ENCODE assay signal across 8 cellular contexts in the genomic region with DNA sequence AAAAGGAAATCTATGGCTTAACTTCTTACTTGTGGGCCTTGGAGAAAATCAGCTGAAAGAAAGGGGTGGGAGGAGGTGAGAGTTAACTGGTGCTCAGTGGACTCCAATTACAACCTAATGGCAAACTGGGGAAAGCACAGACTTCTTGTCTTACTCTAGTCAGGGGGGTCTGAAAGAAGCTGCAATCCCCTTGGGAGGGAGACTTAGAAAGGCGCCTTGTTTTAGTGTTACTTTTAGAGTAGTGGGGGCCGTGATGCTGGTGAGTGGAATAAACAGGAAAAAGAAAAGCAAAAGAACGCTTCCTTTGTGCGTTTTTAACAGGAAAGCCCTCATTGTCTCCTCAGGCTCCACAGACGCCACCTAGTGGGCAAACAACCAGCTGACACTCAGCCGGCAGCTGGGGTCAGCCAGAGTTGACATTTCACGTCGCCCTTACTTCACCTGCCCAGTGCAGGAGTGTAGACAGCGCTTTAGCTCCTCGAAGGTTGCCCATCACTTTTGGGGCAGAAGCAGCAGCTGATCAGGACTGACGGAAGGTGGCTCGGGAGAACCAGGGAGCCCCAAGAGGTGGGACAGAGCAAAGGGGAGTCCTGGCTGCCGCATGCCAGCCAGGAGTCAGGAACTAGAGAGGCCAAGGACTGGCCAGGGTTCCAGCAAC. TPM values are rescaled to one million over a fixed set of nuclear protein-coding genes. Genes with fewer than 3 reads are reported as not detected.
DNase-seq lines count a peak whose midpoint lies in the region; ATAC-seq, FAIRE-seq and TF ChIP-seq lines count a peak whose summit lies in the region.

No MANE protein-coding gene starts in this region.

- H3K27me3 Mint-ChIP-seq in GM23338 (ENCODE audit: insufficient read depth, low read depth, poor library complexity) = no peaks in the 10 kb centered on the region
- peaks cover 8% of the 10 kb centered on the region for H3K27me3 Mint-ChIP-seq in activated naive CD8-positive, alpha-beta T cell treated with anti-CD3 and anti-CD28 coated beads, Interleukin-2, amount 10 ng/mL, durations not matched to agents 7 days and 5 days

- H3K4me3 ChIP-seq in GM23338 = 0 out of 2 replicates have a peak overlapping the region, but pooled peaks have one; percentile 10
- H3K4me3 ChIP-seq in heart left ventricle = peak overlapping the region in 5 of 12 donors; percentile 33 to 41 (median 40)
- no peak overlapping the region for H3K4me3 ChIP-seq in prostate gland

- peak; percentile 98 for ATAC-seq in GM23338
- ATAC-seq in activated naive CD8-positive, alpha-beta T cell treated with anti-CD3 and anti-CD28 coated beads, Interleukin-2, amount 10 ng/mL, durations not matched to agents 7 days and 5 days (ENCODE audit: low read depth) = peak; percentile 98
- ATAC-seq in heart left ventricle = peak; percentile 64 to 90 (median 85)

- H3K36me3 Mint-ChIP-seq in GM23338 (ENCODE audit: low read depth) = no peaks in the 10 kb centered on the region
- H3K36me3 Mint-ChIP-seq in activated naive CD8-positive, alpha-beta T cell treated with anti-CD3 and anti-CD28 coated beads, Interleukin-2, amount 10 ng/mL, durations not matched to agents 7 days and 5 days = no peaks in the 10 kb centered on the region

- peak overlapping the region; percentile 38 for H2AFZ ChIP-seq in GM23338

- H3K4me2 ChIP-seq in GM23338 = peak overlapping the region; percentile 35; the same call in 1 of the 2 replicates

- FAIRE-seq in urothelium cell line (lab: Jason Lieb, UNC) = peak; percentile 72

- peak; percentile 92 for TF ChIP-seq CTCF in GM23338 (conservative IDR thresholded peaks at IDR 0.05; ENCODE audit: low read depth in 2 of 2)
- peak; percentile 75 to 92 (median 85) for TF ChIP-seq CTCF in heart left ventricle (IDR thresholded peaks at IDR 0.05)
- TF ChIP-seq CTCF in prostate gland (IDR thresholded peaks at IDR 0.05) = peak in 3 of 4 experiments; percentile 60 to 75 (median 73)

- WGBS in heart left ventricle, 4 donors = 16 to 26% (median 18%) methylated on average over 12 to 13 of the region's 13 CpGs
- 22% methylated on average over 13 of the region's 13 CpGs for WGBS in prostate gland

- peak overlapping the region; percentile 60 for H3K4me3 Mint-ChIP-seq in GM23338
- H3K4me3 Mint-ChIP-seq in activated naive CD8-positive, alpha-beta T cell treated with anti-CD3 and anti-CD28 coated beads, Interleukin-2, amount 10 ng/mL, durations not matched to agents 7 days and 5 days = peak overlapping the region; percentile 83

- no peaks in the 10 kb centered on the region for H4K20me1 ChIP-seq in GM23338 (replicated peaks; ENCODE audit: insufficient read depth)

- TF ChIP-seq POLR2A in heart left ventricle (IDR thresholded peaks at IDR 0.05) (no peak), prostate gland (IDR thresholded peaks at IDR 0.05) (no peak)

- H3K36me3 ChIP-seq in GM23338 (ENCODE audit: insufficient read depth) (no peaks in the 10 kb centered on the region), heart left ventricle (no peaks in the 10 kb centered on the region), prostate gland (no peaks in the 10 kb centered on the region)

- H3K27me3 ChIP-seq in GM23338 (ENCODE audit: insufficient read depth) (no peaks in the 10 kb centered on the region), heart left ventricle (peaks cover 0 to 8% (median 0%) of the 10 kb centered on the region in 9 donors), prostate gland (replicated peaks; ENCODE audit: insufficient read depth) (no peaks in the 10 kb centered on the region)

- H3K79me2 ChIP-seq in GM23338 (replicated peaks; ENCODE audit: insufficient read depth) = no peaks in the 10 kb centered on the region

- POLR2A ChIA-PET in activated naive CD8-positive, alpha-beta T cell treated with anti-CD3 and anti-CD28 coated beads, Interleukin-2, amount 10 ng/mL, durations not matched to agents 7 days and 5 days (lab: Charles Lee) = interaction anchor here (1.1 kb wide), 2 partner anchors 10 to 51 kb away, joined by 3 to 4 read pairs; no protein-coding TSS in a partner anchor

- no peaks in the 10 kb centered on the region for H3F3A ChIP-seq in GM23338 (replicated peaks; ENCODE audit: low read depth)

- H3K9me2 ChIP-seq in GM23338 (ENCODE audit: insufficient read depth) = no peaks in the 10 kb centered on the region

- H3K9me3 Mint-ChIP-seq in GM23338 = no peaks in the 10 kb centered on the region
- H3K9me3 Mint-ChIP-seq in activated naive CD8-positive, alpha-beta T cell treated with anti-CD3 and anti-CD28 coated beads, Interleukin-2, amount 10 ng/mL, durations not matched to agents 7 days and 5 days = no peaks in the 10 kb centered on the region

- no peaks in the 10 kb centered on the region for H3K9me3 ChIP-seq in heart left ventricle
- H3K9me3 ChIP-seq in prostate gland = no peaks in the 10 kb centered on the region

- peak overlapping the region; percentile 82 for H3K27ac Mint-ChIP-seq in GM23338
- H3K27ac Mint-ChIP-seq in activated naive CD8-positive, alpha-beta T cell treated with anti-CD3 and anti-CD28 coated beads, Interleukin-2, amount 10 ng/mL, durations not matched to agents 7 days and 5 days = peak overlapping the region; percentile 84

- H3K4me1 ChIP-seq in GM23338 (ENCODE audit: insufficient read depth) (no peaks in the 10 kb centered on the region), heart left ventricle (peaks cover 0 to 8% (median 3%) of the 10 kb centered on the region in 12 donors), prostate gland (replicated peaks) (no peaks in the 10 kb centered on the region)

- H3K4me1 Mint-ChIP-seq in GM23338 = peaks cover 8% of the 10 kb centered on the region; the same call in 2 of the 3 replicates
- peaks cover 10% of the 10 kb centered on the region for H3K4me1 Mint-ChIP-seq in activated naive CD8-positive, alpha-beta T cell treated with anti-CD3 and anti-CD28 coated beads, Interleukin-2, amount 10 ng/mL, durations not matched to agents 7 days and 5 days

- in situ Hi-C loops in G401 (cut with HindIII; ENCODE audit: low sequenced_read_pairs) = no loop called here

- H3K27ac ChIP-seq in GM23338 (ENCODE audit: low read depth) (no peak overlapping the region), heart left ventricle (no peak overlapping the region), prostate gland (no peak overlapping the region)

- intact Hi-C loops in heart left ventricle (cut with DNase I) = loop anchor here in 1 of 10 donors (5.0 kb wide), 1 partner anchor 636 kb away; no protein-coding TSS in a partner anchor
- intact Hi-C loops in prostate gland (cut with DNase I) = no loop called here

- DNase-seq in G401 (ENCODE audit: low spot score) (peak; percentile 53), GM23338 (ENCODE audit: low spot score) (peak; percentile 93), LoVo (ENCODE audit: low spot score) (peak; percentile 69), SKM-1 (lab: John Stamatoyannopoulos, UW; ENCODE audit: unreplicated experiment) (peak; percentile 76), heart left ventricle (peak; percentile 50 to 76 (median 59)), prostate gland (ENCODE audit: low spot score) (peak; percentile 40), urothelium cell line (ENCODE audit: low spot score) (peak; percentile 86)
- peak; percentile 79 for DNase-seq in activated naive CD8-positive, alpha-beta T cell treated with anti-CD3 and anti-CD28 coated beads, Interleukin-2, amount 10 ng/mL, durations not matched to agents 7 days and 5 days

RNA-seq across cellular contexts. Expression of gene GORASP2, which starts 55.9 kb away (rescaled TPM):
- total RNA-seq in G401 (2014; rRNA removed; shearing (Covaris generic)) = 40.5 and 67.1 TPM in 2 replicates
- total RNA-seq in GM23338 (2014; rRNA removed; shearing (Covaris generic)) = 45.2 and 45.9 TPM in 2 replicates
- polyA plus RNA-seq in GM23338 (2016; fragmentation: Nextera tagmentation; extraction: Ambion mirVana) (38.7 and 44.5 TPM in 2 replicates), heart left ventricle (10 to 100 TPM; 24.5 to 84.9 TPM)
- 10 to 100 TPM; 61.2 to 62.7 TPM for total RNA-seq in activated naive CD8-positive, alpha-beta T cell treated with anti-CD3 and anti-CD28 coated beads, Interleukin-2, amount 10 ng/mL, durations not matched to agents 7 days and 5 days
- total RNA-seq in heart left ventricle (10 to 100 TPM; 47.5 to 76.1 (median 62.6) TPM), prostate gland (10 to 100 TPM; 67.6 to 81.1 TPM)

RNA-seq across cellular contexts. Expression of gene GAD1, which starts 56.5 kb away (rescaled TPM):
- total RNA-seq in G401 (2014; rRNA removed; shearing (Covaris generic)) = 52.5 and 58.6 TPM in 2 replicates
- total RNA-seq in GM23338 (2014; rRNA removed; shearing (Covaris generic)) = 0.17 and 0.47 TPM in 2 replicates
- polyA plus RNA-seq in GM23338 (2016; fragmentation: Nextera tagmentation; extraction: Ambion mirVana) (0.34 TPM in 1 of 2 replicates, not detected in the other), heart left ventricle (under 1 TPM in 1 of 2 donors, not detected in 1; 0.04 TPM)
- 1 to 10 TPM; 1.6 to 1.9 TPM for total RNA-seq in activated naive CD8-positive, alpha-beta T cell treated with anti-CD3 and anti-CD28 coated beads, Interleukin-2, amount 10 ng/mL, durations not matched to agents 7 days and 5 days
- total RNA-seq in heart left ventricle (under 1 TPM in 3 of 9 donors, not detected in 6; 0.32 to 0.51 (median 0.37) TPM), prostate gland (10 to 100 TPM in 1 of 2 donors, 1 to 10 TPM in 1; 2.9 to 16.7 TPM)

Comparison
In these comparisons a context has a peak if more than half of its experiments do, and no peak if none do; other contexts are left out.
1. DNase-seq: peak in every context shown above with its lines; median percentile 93 in GM23338; 86 in urothelium cell line; 79 in activated naive CD8-positive, alpha-beta T cell treated with anti-CD3 and anti-CD28 coated beads, Interleukin-2, amount 10 ng/mL, durations not matched to agents 7 days and 5 days; 76 in SKM-1; 69 in LoVo; 59 in heart left ventricle; 53 in G401; 40 in prostate gland.